9 cellular contexts compared by ENCODE assay signal in the genomic region with DNA sequence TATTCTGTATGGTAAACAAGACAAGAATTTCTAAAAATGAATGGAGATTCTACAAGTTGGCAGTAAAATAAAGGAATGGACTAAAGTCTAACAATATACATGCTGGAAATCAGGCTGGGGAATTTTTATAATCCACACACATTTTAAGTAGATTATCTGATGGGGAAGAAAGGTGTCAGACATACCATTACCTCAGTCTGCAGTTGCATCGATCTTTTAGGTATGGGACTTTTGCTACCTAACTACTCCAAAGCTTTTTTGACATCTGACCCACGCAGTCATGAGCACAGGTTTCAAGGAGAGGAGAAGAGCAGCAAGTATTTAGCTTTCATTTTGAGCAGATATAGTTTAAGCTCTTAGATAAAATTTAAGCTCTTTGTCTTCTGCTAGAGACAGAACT.
"Had no signal": no experiment of that assay in that cellular context is flagged by ENCODE, and none has a peak within 500 bp of the region (broad histone marks: within the 10 kb centered on the region; RNA-seq: fewer than 3 reads in every experiment).

No MANE protein-coding gene starts in this region.

- H3K9me3 Mint-ChIP-seq: GM23338, H9 had no signal

- H3K4me3 Mint-ChIP-seq: GM23338, H9, IgD-negative memory B cell had no signal

- H3K27ac ChIP-seq: HL-60 had no signal

- H3K4me3 ChIP-seq: GM23338 had no signal

- FAIRE-seq: H1, H54, HepG2 had no signal

- H2AFZ ChIP-seq: GM23338 had no signal

- DNase-seq: H9, HCEC 1CT, KG1 had no signal

- H3K4me2 ChIP-seq: GM23338 had no signal

- ATAC-seq: GM23338, HepG2 had no signal

- H3K4me1 Mint-ChIP-seq: IgD-negative memory B cell had no signal

- H3K27me3 Mint-ChIP-seq: IgD-negative memory B cell had no signal

- H3K27ac Mint-ChIP-seq: GM23338, IgD-negative memory B cell had no signal
